Comparison of ENCODE assay signal across 8 cellular contexts in genomic region chr12:29148958-29149690, GRCh38. TPM values are rescaled to one million over a fixed set of nuclear protein-coding genes. Genes with fewer than 3 reads are reported as not detected.
A peak's percentile ranks its signal among the peaks of the same experiment; 100 is the strongest.
DNase-seq lines count a peak whose midpoint lies in the region; ATAC-seq and TF ChIP-seq lines count a peak whose summit lies in the region.

Gene FAR2, plus strand, starts transcription at chr12:29149278. Its CDS starts 121,172 bp downstream, at chr12:29270450.

- H3K36me3 ChIP-seq in neuronal stem cell (replicated peaks in 1 of 2; ENCODE audit: control insufficient read depth in 2 of 2, insufficient read depth in 2 of 2, low read length in 2 of 2), result no peaks in the 10 kb centered on the region
- H3K36me3 ChIP-seq in transverse colon, result no peaks in the 10 kb centered on the region

- no peak within 1 kb of the TSS for H2BK5ac ChIP-seq in neuronal stem cell (ENCODE audit: low read length)

- peak within 1 kb of the TSS; percentile 82 for H3K4me2 ChIP-seq in neuronal stem cell (ENCODE audit: insufficient read depth, low read length, poor library complexity, severe bottlenecking)

- no peak within 1 kb of the TSS for H2BK12ac ChIP-seq in neuronal stem cell (ENCODE audit: low read length)

- H3K9ac ChIP-seq in neuronal stem cell (ENCODE audit: low read depth, low read length, poor library complexity), result peak within 1 kb of the TSS; percentile 83

- no peaks in the 10 kb centered on the region for H3K79me1 ChIP-seq in neuronal stem cell (ENCODE audit: low read depth, low read length)

- H2AK5ac ChIP-seq in neuronal stem cell (ENCODE audit: low read depth, low read length), result peak within 1 kb of the TSS; percentile 67

- TF ChIP-seq EP300 in transverse colon (IDR thresholded peaks at IDR 0.05; ENCODE audit: low read depth), result no peak

- H3K18ac ChIP-seq in neuronal stem cell (ENCODE audit: low read length), result peak within 1 kb of the TSS; percentile 96

- H3K4me3 ChIP-seq in neuronal stem cell (ENCODE audit: low read length in 2 of 2) (peak within 1 kb of the TSS; percentile 39 to 89), transverse colon (peak within 1 kb of the TSS; percentile 61 to 76 (median 71))

- peak within 1 kb of the TSS; percentile 29 for H3K23ac ChIP-seq in neuronal stem cell (ENCODE audit: low read depth, low read length, poor library complexity)

- H3K9me3 ChIP-seq in neuronal stem cell (replicated peaks in 1 of 2; ENCODE audit: control insufficient read depth in 2 of 2, insufficient read depth in 1 of 2, low read depth in 1 of 2, low read length in 2 of 2) (no peaks in the 10 kb centered on the region), transverse colon (no peaks in the 10 kb centered on the region)

- H3K27ac ChIP-seq in neuronal stem cell (replicated peaks; ENCODE audit: low read length) (no peak within 1 kb of the TSS), transverse colon (peak within 1 kb of the TSS; percentile 84 to 90 (median 88))

- peak; percentile 34 for DNase-seq in NCI-H1694 treated with DMSO at 0.1 percent for 48 hours (lab: John Stamatoyannopoulos, UW)
- no peak for DNase-seq in NCI-H1694 (lab: John Stamatoyannopoulos, UW)
- peak; percentile 83 for DNase-seq in RKO (ENCODE audit: low spot score)
- peak; percentile 58 for DNase-seq in activated naive CD4-positive, alpha-beta T cell treated with Interleukin-2 at 50 U/mL for 16 hours
- peak; percentile 15 for DNase-seq in germinal center (ENCODE audit: low spot score)
- peak; percentile 44 for DNase-seq in neuronal stem cell (ENCODE audit: low spot score)
- DNase-seq in transverse colon, result peak; percentile 77

- no peak within 1 kb of the TSS for H4K91ac ChIP-seq in neuronal stem cell (ENCODE audit: low read depth, low read length, poor library complexity)

- intact Hi-C loops in transverse colon (cut with DNase I; ENCODE audit: low total_unique reads), result no loop called here

- TF ChIP-seq CTCF in transverse colon (IDR thresholded peaks at IDR 0.05), result peak in 1 of 5 experiments; percentile 5

- peak within 1 kb of the TSS; percentile 94 for H2AFZ ChIP-seq in neuronal stem cell (ENCODE audit: low read length)

- 100% methylated on average over 1 of the region's 66 CpGs; no CpG with 5 or more reads in 1 of the 2 donors for WGBS in neuronal stem cell (ENCODE audit: extremely low coverage in 2 of 2, insufficient read length in 2 of 2, insufficient replicate concordance in 1 of 2), 2 donors
- 0 to 5% methylated on average over 3 to 45 of the region's 66 CpGs for WGBS in transverse colon (ENCODE audit: low coverage in 1 of 2), 2 donors

- H4K8ac ChIP-seq in neuronal stem cell (ENCODE audit: low read depth, low read length), result peak within 1 kb of the TSS; percentile 78

- H3K14ac ChIP-seq in neuronal stem cell (ENCODE audit: low read length), result peak within 1 kb of the TSS; percentile 3

- H3K4me1 ChIP-seq in neuronal stem cell (ENCODE audit: control insufficient read depth in 2 of 2, insufficient read depth in 1 of 2, low read depth in 1 of 2, low read length in 2 of 2) (peaks cover 1 to 8% of the 10 kb centered on the region in 2 donors), transverse colon (peaks cover 13 to 44% (median 26%) of the 10 kb centered on the region in 4 donors)

- peak within 1 kb of the TSS; percentile 83 for H2BK15ac ChIP-seq in neuronal stem cell (ENCODE audit: low read length)

- peak; percentile 81 for TF ChIP-seq POLR2A in transverse colon (IDR thresholded peaks at IDR 0.05)

- in situ Hi-C loops in transverse colon (cut with MboI; ENCODE audit: low pct_ligation_motif_present in 1 of 4, low pct_unique_long_range_greater_than_20kb in 1 of 4, low sequenced_read_pairs in 3 of 4), result no loop called here

- H2BK120ac ChIP-seq in neuronal stem cell (ENCODE audit: low read depth, low read length), result peak within 1 kb of the TSS; percentile 63

- peaks cover 0 to 53% (median 0%) of the 10 kb centered on the region in 3 experiments for H3K27me3 ChIP-seq in neuronal stem cell (ENCODE audit: control insufficient read depth in 3 of 3, insufficient read depth in 3 of 3, low read depth in 1 of 3, low read length in 3 of 3)
- no peaks in the 10 kb centered on the region for H3K27me3 ChIP-seq in transverse colon

- H3K4ac ChIP-seq in neuronal stem cell (ENCODE audit: low read length), result no peak within 1 kb of the TSS

- ATAC-seq in HG02973 (IDR thresholded peaks at IDR 0.05; ENCODE audit: unreplicated experiment), result peak; percentile 40

RNA-seq across cellular contexts. Expression of gene FAR2, which starts in this region (rescaled TPM):
- 21.2 TPM for polyA plus RNA-seq in neuronal stem cell (2013, experiment 1 of 2)
- polyA plus RNA-seq in neuronal stem cell (2013, experiment 2 of 2), result 18.9 TPM
- total RNA-seq in transverse colon, result 10 to 100 TPM; 57.6 to 72.7 (median 65.7) TPM
